2 cellular contexts compared by ENCODE assay signal in the genomic region with DNA sequence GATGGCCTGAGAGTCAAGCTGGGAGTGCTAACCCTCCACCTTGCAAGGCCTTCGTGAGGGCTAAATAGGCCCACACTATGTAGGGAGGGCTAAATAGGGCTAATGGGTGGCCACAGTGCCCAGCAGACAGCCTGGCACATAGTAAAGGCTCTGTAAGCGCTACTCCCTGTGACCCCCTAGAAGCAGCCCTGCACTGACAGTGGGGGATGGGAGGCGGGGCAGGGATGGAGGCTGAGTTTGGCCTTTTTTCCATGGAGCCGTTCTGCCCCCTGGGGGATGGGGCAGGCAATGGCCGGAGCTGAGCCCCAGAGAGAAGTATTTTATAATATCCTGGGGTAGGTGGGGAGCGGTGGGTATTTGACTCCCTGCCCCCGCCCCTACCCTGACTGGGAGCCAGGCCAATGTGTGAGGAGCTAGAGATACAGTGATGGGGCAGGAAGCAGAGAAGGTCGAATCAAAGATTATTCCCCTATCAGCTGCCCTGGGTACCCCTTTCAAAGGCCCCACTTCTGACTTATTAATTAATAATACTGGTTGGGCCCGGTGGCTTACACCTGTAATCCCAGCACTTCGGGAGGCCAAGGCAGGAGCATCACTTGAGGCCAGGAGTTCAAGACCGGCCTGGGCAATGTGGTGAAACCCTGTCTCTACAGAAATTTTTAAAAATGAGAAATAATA.
TF ChIP-seq lines count a peak whose summit lies in the region.

No MANE protein-coding gene starts in this region.

TF ChIP-seq in A549, 52 proteins besides CTCF, POLR2A, EP300 and RAD21 (continued from another document):
- TF ChIP-seq PBX3 (IDR thresholded peaks at IDR 0.05) (no peak), SMC3 (IDR thresholded peaks at IDR 0.05) (peak; percentile 89)

TF ChIP-seq in GM12878, 131 proteins besides CTCF, POLR2A, EP300 and RAD21 (continued from another document):
- no peak for TF ChIP-seq PBX3 (IDR thresholded peaks at IDR 0.05; ENCODE audit: insufficient replicate concordance, low read depth, low read length)
